In genomic region chr5:180740953-180741352, GRCh38 we compare ENCODE assay signal across 2 cellular contexts. TPM values are rescaled to one million over a fixed set of nuclear protein-coding genes. Genes with fewer than 3 reads are reported as not detected.
"Had no signal": no experiment of that assay in that cellular context is flagged by ENCODE, and none has a peak within 500 bp of the region (broad histone marks: within the 10 kb centered on the region; RNA-seq: fewer than 3 reads in every experiment).

No MANE protein-coding gene starts in this region.

RNA-seq across cellular contexts. Expression of gene OR2Y1, which starts 1.1 kb away (rescaled TPM):
- total RNA-seq: G401, GM12878 had no signal
- polyA plus RNA-seq: GM12878 had no signal
